ENCODE assay signal across 8 cellular contexts in the genomic region with DNA sequence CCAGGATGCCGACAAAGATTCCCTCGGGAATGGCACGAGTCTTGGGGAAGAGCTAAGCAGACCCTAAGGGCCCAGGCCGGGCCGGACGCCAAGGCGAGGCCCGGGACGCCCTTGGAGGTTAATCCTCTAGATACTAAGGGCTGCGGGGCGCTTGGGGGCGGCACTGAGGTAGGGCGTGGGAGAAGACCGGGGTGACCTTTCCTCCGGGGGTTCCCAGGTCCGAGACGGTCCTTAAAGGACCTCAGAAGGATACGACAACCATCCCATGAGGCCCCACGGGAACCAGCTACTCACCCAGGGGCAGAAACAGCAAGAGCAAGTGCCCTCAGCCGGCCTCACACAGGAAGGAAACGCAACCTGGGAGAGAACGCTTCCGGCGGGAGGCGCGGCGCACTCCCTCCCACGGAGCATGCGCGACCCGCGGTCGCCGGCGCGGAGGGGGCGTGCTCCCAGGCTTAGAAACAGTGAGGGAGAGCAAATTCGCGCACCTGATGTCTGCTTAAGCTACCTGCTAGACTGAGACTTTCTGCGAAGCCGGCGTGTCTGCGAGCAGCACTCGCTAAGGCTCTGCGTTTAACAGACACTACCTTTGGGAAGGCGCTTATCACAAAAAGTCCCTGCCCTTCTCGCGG. TPM values are rescaled to one million over a fixed set of nuclear protein-coding genes. Genes with fewer than 3 reads are reported as not detected.
DNase-seq lines count a peak whose midpoint lies in the region; ATAC-seq, FAIRE-seq and TF ChIP-seq lines count a peak whose summit lies in the region.

A gene with protein sequence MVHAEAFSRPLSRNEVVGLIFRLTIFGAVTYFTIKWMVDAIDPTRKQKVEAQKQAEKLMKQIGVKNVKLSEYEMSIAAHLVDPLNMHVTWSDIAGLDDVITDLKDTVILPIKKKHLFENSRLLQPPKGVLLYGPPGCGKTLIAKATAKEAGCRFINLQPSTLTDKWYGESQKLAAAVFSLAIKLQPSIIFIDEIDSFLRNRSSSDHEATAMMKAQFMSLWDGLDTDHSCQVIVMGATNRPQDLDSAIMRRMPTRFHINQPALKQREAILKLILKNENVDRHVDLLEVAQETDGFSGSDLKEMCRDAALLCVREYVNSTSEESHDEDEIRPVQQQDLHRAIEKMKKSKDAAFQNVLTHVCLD (minus strand): TSS at position 354 of the 632 bp plus-strand sequence. CDS start 3,627 bp downstream, outside the sequence.

- 0 to 1% methylated on average over 48 of the region's 48 CpGs for WGBS in pancreas, 2 donors

- H3K4me1 ChIP-seq in pancreas (peaks cover 10 to 30% (median 12%) of the 10 kb centered on the region in 3 donors), tibial artery (peaks cover 0 to 29% (median 6%) of the 10 kb centered on the region in 4 donors)

- H3K36me3 ChIP-seq in pancreas (no peaks in the 10 kb centered on the region), tibial artery (no peaks in the 10 kb centered on the region)

- H3K27me3 ChIP-seq in pancreas, result no peaks in the 10 kb centered on the region
- H3K27me3 ChIP-seq in tibial artery, result no peaks in the 10 kb centered on the region

- FAIRE-seq in pancreas (lab: Jason Lieb, UNC), result peak; percentile 26

- peak; percentile 65 for DNase-seq in GM04504 (ENCODE audit: low read depth)
- peak; percentile 56 for DNase-seq in HFF-Myc (ENCODE audit: extremely low read depth, low read depth)
- peak; percentile 94 for DNase-seq in NAMALWA (ENCODE audit: low spot score)
- peak; percentile 88 for DNase-seq in SKM-1 (lab: John Stamatoyannopoulos, UW; ENCODE audit: unreplicated experiment)
- peak; percentile 66 to 93 (median 85) for DNase-seq in head of caudate nucleus
- DNase-seq in pancreas, result peak; percentile 81 to 93 (median 85)
- DNase-seq in tibial artery, result peak; percentile 75 to 88

- ATAC-seq in pancreas, result peak; percentile 98 to 99 (median 99)

- TF ChIP-seq CTCF in HFF-Myc (IDR thresholded peaks at IDR 0.05; ENCODE audit: low read depth, low read length, missing control alignments), result no peak
- no peak for TF ChIP-seq CTCF in pancreas (IDR thresholded peaks at IDR 0.05)
- TF ChIP-seq CTCF in tibial artery (IDR thresholded peaks at IDR 0.05), result no peak

- H3K27ac ChIP-seq in pancreas, result peak within 1 kb of the TSS; percentile 69 to 85 (median 82)
- peak within 1 kb of the TSS; percentile 75 to 83 for H3K27ac ChIP-seq in tibial artery

- H3K27me3 Mint-ChIP-seq in activated naive CD8-positive, alpha-beta T cell, result no peaks in the 10 kb centered on the region

- peaks cover 40% of the 10 kb centered on the region for H3K4me1 Mint-ChIP-seq in activated naive CD8-positive, alpha-beta T cell (ENCODE audit: low read depth)

- H3K4me3 Mint-ChIP-seq in activated naive CD8-positive, alpha-beta T cell, result peak within 1 kb of the TSS; percentile 95

- H3K36me3 Mint-ChIP-seq in activated naive CD8-positive, alpha-beta T cell, result peaks cover 3% of the 10 kb centered on the region

- H3K4me3 ChIP-seq in HFF-Myc (replicated peaks; ENCODE audit: low read depth, low read length), result peak within 1 kb of the TSS; percentile 83
- peak within 1 kb of the TSS; percentile 35 to 77 (median 58) for H3K4me3 ChIP-seq in pancreas
- H3K4me3 ChIP-seq in tibial artery, result peak within 1 kb of the TSS; percentile 64 to 76

- peak within 1 kb of the TSS; percentile 98 for H3K27ac Mint-ChIP-seq in activated naive CD8-positive, alpha-beta T cell

- intact Hi-C loops in head of caudate nucleus (cut with DNase I) (loop anchor here (2.0 kb wide), 1 partner anchor 45 kb away; the partner anchor contains the start of genes KLLN and PTEN), pancreas (cut with DNase I) (no loop called here), tibial artery (cut with DNase I; ENCODE audit: low total_unique reads) (no loop called here)

- H3K9me3 ChIP-seq in pancreas (no peaks in the 10 kb centered on the region), tibial artery (no peaks in the 10 kb centered on the region)

- H3K9me3 Mint-ChIP-seq in activated naive CD8-positive, alpha-beta T cell (ENCODE audit: low read depth), result no peaks in the 10 kb centered on the region

RNA-seq across cellular contexts. Expression of the gene that starts here (rescaled TPM):
- total RNA-seq in pancreas, result 10 to 100 TPM; 12.8 to 23.4 (median 18.1) TPM
- polyA plus RNA-seq in pancreas, result 10 to 100 TPM in 1 of 2 donors, 1 to 10 TPM in 1; 3.6 to 11.8 TPM

Comparison
In these comparisons a context has a peak if more than half of its experiments do, and no peak if none do; other contexts are left out.
1. Peak in every context shown above with its lines: DNase-seq, ATAC-seq, H3K4me3 ChIP-seq and H3K27ac ChIP-seq.